In genomic region chr13:25169951-25170553, GRCh38 we compare ENCODE assay signal across 17 cellular contexts. TPM values are rescaled to one million over a fixed set of nuclear protein-coding genes. Genes with fewer than 3 reads are reported as not detected.
DNase-seq lines count a peak whose midpoint lies in the region; ATAC-seq and TF ChIP-seq lines count a peak whose summit lies in the region.
"Had no signal": no experiment of that assay in that cellular context is flagged by ENCODE, and none has a peak within 500 bp of the region (broad histone marks: within the 10 kb centered on the region; RNA-seq: fewer than 3 reads in every experiment).

No MANE protein-coding gene starts in this region.

- H2BK120ac ChIP-seq in mesendoderm (ENCODE audit: low read depth, low read length): no peak overlapping the region

- H3K27me3 ChIP-seq in SK-N-SH (ENCODE audit: insufficient read depth) (peaks cover 60% of the 10 kb centered on the region), mesendoderm (ENCODE audit: insufficient read depth, low read length, poor library complexity) (peaks cover 8% of the 10 kb centered on the region)

- H3K9ac ChIP-seq in SK-N-SH (no peak overlapping the region), mesendoderm (ENCODE audit: low read length) (peak overlapping the region; percentile 56)

- CTCF ChIA-PET in SK-N-SH (lab: Yijun Ruan, JAX): no interaction called here

- H3K4ac ChIP-seq in mesendoderm (ENCODE audit: low read depth, low read length): no peak overlapping the region

- peaks cover 15% of the 10 kb centered on the region for H3K36me3 Mint-ChIP-seq in brain

- H2BK5ac ChIP-seq in mesendoderm (ENCODE audit: low read length): no peak overlapping the region

- H3K4me3 ChIP-seq in SK-N-SH (ENCODE audit: low read depth in 2 of 2, low read length in 1 of 2): no peak overlapping the region
- H3K4me3 ChIP-seq in mesendoderm (ENCODE audit: low read length): no peak overlapping the region

- no peak overlapping the region for H4K5ac ChIP-seq in mesendoderm (ENCODE audit: low read length)

- H3K9me3 ChIP-seq in SK-N-SH: no peaks in the 10 kb centered on the region

- H3K9me2 ChIP-seq in SK-N-SH: no peaks in the 10 kb centered on the region

- H3K27ac Mint-ChIP-seq in brain: peak overlapping the region; percentile 86 to 99 (median 95)
- H3K27ac Mint-ChIP-seq: activated CD4-positive, alpha-beta T cell treated with anti-CD3 and anti-CD28 coated beads, Interleukin-2, amount 10 ng/mL, durations not matched to agents 7 days and 5 days; HFFc6; naive thymus-derived CD4-positive, alpha-beta T cell had no signal

- no peak overlapping the region for H4K8ac ChIP-seq in mesendoderm (ENCODE audit: low read depth, low read length)

- no peak for TF ChIP-seq RAD21 in SK-N-SH (IDR thresholded peaks at IDR 0.05; ENCODE audit: low read length)

- peak overlapping the region; percentile 78 for H3K56ac ChIP-seq in mesendoderm (ENCODE audit: low read length)

- peaks cover 0 to 13% (median 6%) of the 10 kb centered on the region in 5 experiments for H3K9me3 Mint-ChIP-seq in brain
- H3K9me3 Mint-ChIP-seq: activated CD4-positive, alpha-beta T cell treated with anti-CD3 and anti-CD28 coated beads, Interleukin-2, amount 10 ng/mL, durations not matched to agents 7 days and 5 days; HFFc6 had no signal

- no peak overlapping the region for H2BK15ac ChIP-seq in mesendoderm (replicated peaks; ENCODE audit: low read depth)

- DNase-seq in SK-N-SH (peak; percentile 22), mesendoderm (peak; percentile 28), A172 (ENCODE audit: low spot score) (no peak), GF-D8 (lab: John Stamatoyannopoulos, UW) (no peak), NCI-H1930 (lab: John Stamatoyannopoulos, UW) (no peak)
- DNase-seq: activated CD4-positive, alpha-beta T cell treated with anti-CD3 and anti-CD28 coated beads, Interleukin-2, amount 10 ng/mL, durations not matched to agents 7 days and 5 days; brain microvascular endothelial cell; effector memory CD4-positive, alpha-beta T cell; HFFc6; left colon; NCI-H2171 had no signal

- no peaks in the 10 kb centered on the region for H4K20me1 ChIP-seq in SK-N-SH (ENCODE audit: insufficient read depth)

- WGBS in SK-N-SH (ENCODE audit: low lambda C conversion rate): 37% methylated on average over 14 of the region's 37 CpGs
- no CpG with 5 or more reads among the region's 37 CpGs for WGBS in mesendoderm (ENCODE audit: extremely low coverage, insufficient coverage, low lambda C conversion rate)

- POLR2A ChIA-PET in SK-N-SH (lab: Yijun Ruan, JAX): no interaction called here

- no peak overlapping the region for H2AK5ac ChIP-seq in mesendoderm (ENCODE audit: low read length)

- H3K18ac ChIP-seq in mesendoderm (ENCODE audit: low read length): peak overlapping the region; percentile 78

- no peak overlapping the region for H2AFZ ChIP-seq in SK-N-SH (ENCODE audit: low read depth)

- ATAC-seq in SK-N-SH treated with all-trans-retinoic acid at 6 μM for 48 hours: no peak
- ATAC-seq: left colon; naive thymus-derived CD4-positive, alpha-beta T cell had no signal

- no peaks in the 10 kb centered on the region for H3K36me3 ChIP-seq in SK-N-SH (replicated peaks in 1 of 2; ENCODE audit: control insufficient read depth in 1 of 2, insufficient read depth in 2 of 2, low read length in 1 of 2)
- H3K36me3 ChIP-seq in mesendoderm (ENCODE audit: control insufficient read depth, insufficient read depth, low read length): no peaks in the 10 kb centered on the region
- H3K36me3 ChIP-seq: brain microvascular endothelial cell had no signal

- H3K79me1 ChIP-seq in mesendoderm (ENCODE audit: low read length): no peaks in the 10 kb centered on the region

- peak overlapping the region; percentile 90 to 95 (median 92) for H3K4me3 Mint-ChIP-seq in brain
- H3K4me3 Mint-ChIP-seq: activated CD4-positive, alpha-beta T cell treated with anti-CD3 and anti-CD28 coated beads, Interleukin-2, amount 10 ng/mL, durations not matched to agents 7 days and 5 days; HFFc6 had no signal

- TF ChIP-seq EP300 in SK-N-SH (IDR thresholded peaks at IDR 0.05; ENCODE audit: borderline replicate concordance in 1 of 2, low read depth in 1 of 2, low read length in 1 of 2): no peak

- no peak for TF ChIP-seq CTCF in SK-N-SH (IDR thresholded peaks at IDR 0.05)
- TF ChIP-seq CTCF in brain (conservative IDR thresholded peaks at IDR 0.05): no peak

- H3K27ac ChIP-seq in SK-N-SH (ENCODE audit: low read depth in 2 of 2, low read length in 1 of 2) (no peak overlapping the region), mesendoderm (ENCODE audit: low read depth, low read length) (no peak overlapping the region), temporal lobe (ENCODE audit: low read depth, low read length) (peak overlapping the region; percentile 99)
- H3K27ac ChIP-seq: brain microvascular endothelial cell had no signal

- peaks cover 0 to 7% of the 10 kb centered on the region in 2 experiments; a peak in 2 of 4 replicates for H3K4me1 ChIP-seq in SK-N-SH (ENCODE audit: control insufficient read depth in 1 of 2, insufficient read depth in 2 of 2, low read depth in 1 of 2, low read length in 1 of 2)
- peaks cover 4% of the 10 kb centered on the region for H3K4me1 ChIP-seq in mesendoderm (ENCODE audit: control insufficient read depth, low read depth, low read length)

- no peaks in the 10 kb centered on the region for H3F3A ChIP-seq in SK-N-SH (replicated peaks; ENCODE audit: insufficient read depth)

- H3K79me2 ChIP-seq in SK-N-SH (ENCODE audit: insufficient read depth) (no peaks in the 10 kb centered on the region), mesendoderm (ENCODE audit: control insufficient read depth, insufficient read depth, low read length) (no peaks in the 10 kb centered on the region)

- H3K4me1 Mint-ChIP-seq in brain: peaks cover 66% of the 10 kb centered on the region

- peaks cover 40% of the 10 kb centered on the region for H3K27me3 Mint-ChIP-seq in brain

- no peak overlapping the region for H3K23ac ChIP-seq in mesendoderm (ENCODE audit: low read length)

- no peak overlapping the region for H3K4me2 ChIP-seq in SK-N-SH
- H3K4me2 ChIP-seq in mesendoderm (ENCODE audit: low read length): peak overlapping the region; percentile 56

TF ChIP-seq in SK-N-SH, 30 proteins besides CTCF, POLR2A, EP300 and RAD21 (continues in another document):
- no peak for TF ChIP-seq RCOR1 (IDR thresholded peaks at IDR 0.05; ENCODE audit: low read length)
- no peak for TF ChIP-seq ELF1 (IDR thresholded peaks at IDR 0.05)
- no peak for TF ChIP-seq FOXJ3 (CRISPR knock-in tag; IDR thresholded peaks at IDR 0.05)
- no peak for TF ChIP-seq SIN3A (IDR thresholded peaks at IDR 0.05; ENCODE audit: borderline replicate concordance, low read depth, low read length)
- TF ChIP-seq, protein P1, sequence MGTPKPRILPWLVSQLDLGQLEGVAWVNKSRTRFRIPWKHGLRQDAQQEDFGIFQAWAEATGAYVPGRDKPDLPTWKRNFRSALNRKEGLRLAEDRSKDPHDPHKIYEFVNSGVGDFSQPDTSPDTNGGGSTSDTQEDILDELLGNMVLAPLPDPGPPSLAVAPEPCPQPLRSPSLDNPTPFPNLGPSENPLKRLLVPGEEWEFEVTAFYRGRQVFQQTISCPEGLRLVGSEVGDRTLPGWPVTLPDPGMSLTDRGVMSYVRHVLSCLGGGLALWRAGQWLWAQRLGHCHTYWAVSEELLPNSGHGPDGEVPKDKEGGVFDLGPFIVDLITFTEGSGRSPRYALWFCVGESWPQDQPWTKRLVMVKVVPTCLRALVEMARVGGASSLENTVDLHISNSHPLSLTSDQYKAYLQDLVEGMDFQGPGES (IDR thresholded peaks at IDR 0.05; ENCODE audit: low read depth, low read length): no peak
- TF ChIP-seq FOSL2 (IDR thresholded peaks at IDR 0.05; ENCODE audit: borderline replicate concordance, low read depth): no peak
- TF ChIP-seq SMC3 (IDR thresholded peaks at IDR 0.05; ENCODE audit: low read depth, low read length): no peak
- no peak for TF ChIP-seq GABPA (IDR thresholded peaks at IDR 0.05; ENCODE audit: low read depth)
- TF ChIP-seq CHD2 (IDR thresholded peaks at IDR 0.05; ENCODE audit: low read length, partially characterized antibody): no peak
- no peak for TF ChIP-seq GATA2 (CRISPR knock-in tag; IDR thresholded peaks at IDR 0.05)
- TF ChIP-seq EZH2phosphoT487 (IDR thresholded peaks at IDR 0.05; ENCODE audit: borderline replicate concordance, low read depth): no peak
- TF ChIP-seq FOXM1 (IDR thresholded peaks at IDR 0.05; ENCODE audit: low read depth): no peak

TF ChIP-seq in SK-N-SH treated with all-trans-retinoic acid at 6 μM for 48 hours, 23 proteins besides CTCF, POLR2A, EP300 and RAD21 (continues in another document):
- TF ChIP-seq, protein P2, sequence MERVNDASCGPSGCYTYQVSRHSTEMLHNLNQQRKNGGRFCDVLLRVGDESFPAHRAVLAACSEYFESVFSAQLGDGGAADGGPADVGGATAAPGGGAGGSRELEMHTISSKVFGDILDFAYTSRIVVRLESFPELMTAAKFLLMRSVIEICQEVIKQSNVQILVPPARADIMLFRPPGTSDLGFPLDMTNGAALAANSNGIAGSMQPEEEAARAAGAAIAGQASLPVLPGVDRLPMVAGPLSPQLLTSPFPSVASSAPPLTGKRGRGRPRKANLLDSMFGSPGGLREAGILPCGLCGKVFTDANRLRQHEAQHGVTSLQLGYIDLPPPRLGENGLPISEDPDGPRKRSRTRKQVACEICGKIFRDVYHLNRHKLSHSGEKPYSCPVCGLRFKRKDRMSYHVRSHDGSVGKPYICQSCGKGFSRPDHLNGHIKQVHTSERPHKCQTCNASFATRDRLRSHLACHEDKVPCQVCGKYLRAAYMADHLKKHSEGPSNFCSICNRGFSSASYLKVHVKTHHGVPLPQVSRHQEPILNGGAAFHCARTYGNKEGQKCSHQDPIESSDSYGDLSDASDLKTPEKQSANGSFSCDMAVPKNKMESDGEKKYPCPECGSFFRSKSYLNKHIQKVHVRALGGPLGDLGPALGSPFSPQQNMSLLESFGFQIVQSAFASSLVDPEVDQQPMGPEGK (CRISPR knock-in tag; IDR thresholded peaks at IDR 0.05; ENCODE audit: borderline replicate concordance): no peak

RNA-seq across cellular contexts. Expression of gene AMER2, which starts 2.0 kb away (rescaled TPM):
- polyA plus RNA-seq in SK-N-SH (2012; rRNA removed) (not detected in 2 replicates), brain (ENCODE audit: insufficient read depth, low read depth, low replicate concordance) (18.8 TPM)
- not detected in 2 replicates for polyA plus RNA-seq in SK-N-SH (2012; cell fraction: cytosol; rRNA removed)
- polyA plus RNA-seq in SK-N-SH (2012; cell fraction: nucleus; rRNA removed): not detected in 2 replicates
- 0.10 TPM for polyA plus RNA-seq in mesendoderm (2013, experiment 1 of 2)
- polyA plus RNA-seq in mesendoderm (2013, experiment 2 of 2): 0.10 TPM
- 129 TPM for total RNA-seq in temporal lobe
- not detected in 2 replicates for total RNA-seq in A172 (2014; rRNA removed; shearing (Covaris generic))
- total RNA-seq: activated CD4-positive, alpha-beta T cell treated with anti-CD3 and anti-CD28 coated beads, Interleukin-2, amount 10 ng/mL, durations not matched to agents 7 days and 5 days; HFFc6; MCF 10A; naive thymus-derived CD4-positive, alpha-beta T cell; skeletal muscle tissue had no signal

Comparison
In these comparisons a context has a peak if more than half of its experiments do, and no peak if none do; other contexts are left out.
1. DNase-seq: peak in SK-N-SH (single experiment) and mesendoderm (single experiment); none in A172 (single experiment), GF-D8 (single experiment) and NCI-H1930 (0 of 2).
2. RNA of gene AMER2, which starts 2.0 kb away (total RNA-seq): 129 TPM in temporal lobe (single experiment); not detected in A172; every median in the first group is over 100 times any median in the second.